ENCODE assay signal across 8 cellular contexts in genomic region chr10:72272689-72273409, GRCh38. TPM values are rescaled to one million over a fixed set of nuclear protein-coding genes. Genes with fewer than 3 reads are reported as not detected.
DNase-seq lines count a peak whose midpoint lies in the region; ATAC-seq, FAIRE-seq and TF ChIP-seq lines count a peak whose summit lies in the region.

No MANE protein-coding gene starts in this region.

- H3K36me3 ChIP-seq in astrocyte (ENCODE audit: insufficient read depth, low read length): no peaks in the 10 kb centered on the region
- peaks cover 0 to 14% (median 7%) of the 10 kb centered on the region in 3 donors for H3K36me3 ChIP-seq in pancreas

- CTCF ChIA-PET in CD4-positive, alpha-beta T cell (lab: Charles Lee): interaction anchor here (0.8 to 4.4 kb wide), 10 partner anchors 9 to 189 kb away, joined by 3 to 54 read pairs (median 4); no protein-coding TSS in a partner anchor

- intact Hi-C loops in CD4-positive, alpha-beta T cell (cut with DNase I, micrococcal nuclease): loop anchor here (1.0 to 5.0 kb wide), 5 partner anchors 24 to 59 kb away; partner anchors contain the start of genes ANAPC16 (in 1 of the 2) and ASCC1 (in 1 of the 2)
- intact Hi-C loops in left ventricle myocardium superior (cut with micrococcal nuclease) (loop anchor here (10.0 kb wide), 1 partner anchor 52 kb away; no protein-coding TSS in a partner anchor), pancreas (cut with DNase I) (no loop called here)

- no peak for DNase-seq in CD4-positive, alpha-beta T cell
- peak in 75 of 76 experiments; percentile 65 to 96 (median 91) for DNase-seq in HUDEP-2 (lab: John Stamatoyannopoulos, UW; ENCODE audit: unreplicated experiment in 76 of 76)
- peak; percentile 77 for DNase-seq in OCI-M2 (lab: John Stamatoyannopoulos, UW; ENCODE audit: unreplicated experiment)
- DNase-seq in astrocyte (ENCODE audit: low read depth): peak; percentile 85
- peak; percentile 95 for DNase-seq in left ventricle myocardium superior
- peak; percentile 83 to 95 (median 90) for DNase-seq in pancreas

- no peak for FAIRE-seq in astrocyte (lab: Jason Lieb, UNC)
- FAIRE-seq in pancreas (lab: Jason Lieb, UNC): no peak

- WGBS in pancreas, 2 donors: 3 to 4% methylated on average over 28 of the region's 28 CpGs

- H3K4me3 ChIP-seq in astrocyte (ENCODE audit: insufficient read depth, low read depth, low read length) (peak overlapping the region; percentile 91), pancreas (peak overlapping the region; percentile 26 to 99 (median 88))

- H3K4me1 Mint-ChIP-seq in CD4-positive, alpha-beta T cell (ENCODE audit: low read depth): peaks cover 56% of the 10 kb centered on the region
- H3K4me1 Mint-ChIP-seq in astrocyte (ENCODE audit: low read depth, unreplicated experiment): peaks cover 19% of the 10 kb centered on the region

- peak overlapping the region; percentile 89 for H3K27ac Mint-ChIP-seq in CD4-positive, alpha-beta T cell
- peak overlapping the region; percentile 98 for H3K27ac Mint-ChIP-seq in astrocyte (ENCODE audit: unreplicated experiment)

- H3K9me3 Mint-ChIP-seq in CD4-positive, alpha-beta T cell: no peaks in the 10 kb centered on the region
- H3K9me3 Mint-ChIP-seq in astrocyte (ENCODE audit: unreplicated experiment): no peaks in the 10 kb centered on the region

- H3K4me1 ChIP-seq in astrocyte (ENCODE audit: insufficient read depth, low read length) (peaks cover 24% of the 10 kb centered on the region), pancreas (peaks cover 5 to 14% (median 6%) of the 10 kb centered on the region in 3 donors)

- H3K27me3 ChIP-seq in CD4-positive, alpha-beta T cell (ENCODE audit: control insufficient read depth, insufficient read depth, low read length): no peaks in the 10 kb centered on the region
- H3K27me3 ChIP-seq in astrocyte (ENCODE audit: insufficient read depth, low read length) (no peaks in the 10 kb centered on the region), pancreas (no peaks in the 10 kb centered on the region)

- H3K4me2 ChIP-seq in astrocyte (ENCODE audit: low read length): peak overlapping the region; percentile 99

- ATAC-seq in CD4-positive, alpha-beta T cell (ENCODE audit: poor library complexity): no peak
- peak; percentile 25 for ATAC-seq in GM18868 (IDR thresholded peaks at IDR 0.05; ENCODE audit: unreplicated experiment)
- peak; percentile 74 for ATAC-seq in left ventricle myocardium superior
- peak; percentile 32 to 57 (median 54) for ATAC-seq in pancreas
- ATAC-seq in GM18873 (IDR thresholded peaks at IDR 0.05; ENCODE audit: low FRiP score, unreplicated experiment): no peak

- POLR2A ChIA-PET in CD4-positive, alpha-beta T cell (lab: Charles Lee): interaction anchor here (0.6 to 6.5 kb wide), 19 partner anchors 9 to 188 kb away, joined by 3 to 96 read pairs (median 10); partner anchors contain the start of genes ANAPC16, ASCC1 and SPOCK2

- peak overlapping the region; percentile 97 for H2AFZ ChIP-seq in astrocyte (ENCODE audit: low read depth, low read length)

- peaks cover 9% of the 10 kb centered on the region for H3K79me2 ChIP-seq in astrocyte (ENCODE audit: insufficient read depth, low read length)

- no peak for TF ChIP-seq CTCF in CD4-positive, alpha-beta T cell (IDR thresholded peaks at IDR 0.05)
- TF ChIP-seq CTCF in astrocyte (IDR thresholded peaks at IDR 0.05; ENCODE audit: insufficient read depth, low read depth, low read length) (no peak), pancreas (IDR thresholded peaks at IDR 0.05) (no peak)

- peaks cover 27% of the 10 kb centered on the region for H4K20me1 ChIP-seq in astrocyte (ENCODE audit: insufficient read depth, low read length)

- H3K27ac ChIP-seq in CD4-positive, alpha-beta T cell (ENCODE audit: low read depth, low read length): peak overlapping the region; percentile 88
- peak overlapping the region; percentile 64 for H3K27ac ChIP-seq in astrocyte (ENCODE audit: low read depth, low read length)
- peak overlapping the region; percentile 96 to 99 (median 96) for H3K27ac ChIP-seq in pancreas

- H3K36me3 Mint-ChIP-seq in CD4-positive, alpha-beta T cell (ENCODE audit: low read depth): peaks cover 36% of the 10 kb centered on the region
- H3K36me3 Mint-ChIP-seq in astrocyte (ENCODE audit: low read depth, unreplicated experiment): peaks cover 18% of the 10 kb centered on the region

- no peaks in the 10 kb centered on the region for H3K9me3 ChIP-seq in CD4-positive, alpha-beta T cell (ENCODE audit: control insufficient read depth, low read length)
- no peaks in the 10 kb centered on the region for H3K9me3 ChIP-seq in astrocyte (ENCODE audit: insufficient read depth, low read depth, low read length)
- no peaks in the 10 kb centered on the region for H3K9me3 ChIP-seq in pancreas

- peak overlapping the region; percentile 80 for H3K9ac ChIP-seq in astrocyte (ENCODE audit: low read length)

- H3K27me3 Mint-ChIP-seq in CD4-positive, alpha-beta T cell: no peaks in the 10 kb centered on the region
- no peaks in the 10 kb centered on the region for H3K27me3 Mint-ChIP-seq in astrocyte (ENCODE audit: low read depth, unreplicated experiment)

- H3K4me3 Mint-ChIP-seq in CD4-positive, alpha-beta T cell: peak overlapping the region; percentile 100
- H3K4me3 Mint-ChIP-seq in astrocyte (ENCODE audit: unreplicated experiment): peak overlapping the region; percentile 99

RNA-seq across cellular contexts. Expression of gene DDIT4, which starts 0.9 kb away (rescaled TPM):
- 100 to 1,000 TPM; 427 to 436 TPM for total RNA-seq in CD4-positive, alpha-beta T cell
- 244 and 313 TPM in 2 replicates for total RNA-seq in astrocyte
- total RNA-seq in left ventricle myocardium superior: 64.2 TPM
- total RNA-seq in pancreas: 1,000 to 10,000 TPM in 1 of 6 donors, 100 to 1,000 TPM in 3, 10 to 100 TPM in 2; 61.6 to 1,144 (median 191) TPM
- 100 to 1,000 TPM; 228 to 795 TPM for polyA plus RNA-seq in pancreas

RNA-seq across cellular contexts. Expression of gene ASCC1, which starts 56.8 kb away (rescaled TPM):
- 10 to 100 TPM; 16.5 to 19.0 TPM for total RNA-seq in CD4-positive, alpha-beta T cell
- total RNA-seq in astrocyte (32.5 and 33.9 TPM in 2 replicates), left ventricle myocardium superior (34.7 TPM), pancreas (10 to 100 TPM; 11.7 to 26.0 (median 16.9) TPM)
- polyA plus RNA-seq in pancreas: 10 to 100 TPM in 1 of 2 donors, 1 to 10 TPM in 1; 5.4 to 10.5 TPM

RNA-seq across cellular contexts. Expression of gene ANAPC16, which starts 57.0 kb away (rescaled TPM):
- 10 to 100 TPM; 61.9 to 64.3 TPM for total RNA-seq in CD4-positive, alpha-beta T cell
- 44.2 and 47.3 TPM in 2 replicates for total RNA-seq in astrocyte
- 260 TPM for total RNA-seq in left ventricle myocardium superior
- 10 to 100 TPM; 52.4 to 92.6 (median 68.0) TPM for total RNA-seq in pancreas
- 100 to 1,000 TPM in 1 of 2 donors, 10 to 100 TPM in 1; 92.0 to 153 TPM for polyA plus RNA-seq in pancreas

Comparison
In these comparisons a context has a peak if more than half of its experiments do, and no peak if none do; other contexts are left out.
1. ATAC-seq: peak in GM18868 (single experiment), left ventricle myocardium superior (single experiment) and pancreas (4 of 4); none in CD4-positive, alpha-beta T cell (single experiment) and GM18873 (single experiment).
2. DNase-seq: peak in HUDEP-2 (75 of 76), OCI-M2 (single experiment), astrocyte (single experiment), left ventricle myocardium superior (single experiment) and pancreas (6 of 6); none in CD4-positive, alpha-beta T cell (0 of 10).
3. intact Hi-C loops: an anchor here in CD4-positive, alpha-beta T cell (1.0 to 5.0 kb wide) and left ventricle myocardium superior (10.0 kb wide); none called in pancreas.
4. Peak in every context shown above with its lines, with median percentiles within 50 percentile points of each other: H3K27ac ChIP-seq.